In genomic region chr4:128565565-128566186, GRCh38 we compare ENCODE assay signal across 8 cellular contexts.
DNase-seq lines count a peak whose midpoint lies in the region; ATAC-seq, FAIRE-seq and TF ChIP-seq lines count a peak whose summit lies in the region.

No MANE protein-coding gene starts in this region.

- no peak overlapping the region for H3K4me2 ChIP-seq in GM12878 (ENCODE audit: control insufficient read depth, insufficient read depth)

- H3K27ac ChIP-seq in GM12878 (ENCODE audit: control insufficient read depth, insufficient read depth) (no peak overlapping the region), left lung (no peak overlapping the region)

- ATAC-seq in GM12878 (peak; percentile 92), left lung (peak; percentile 76), HG03354 (IDR thresholded peaks at IDR 0.05; ENCODE audit: poor library complexity, severe bottlenecking, unreplicated experiment) (no peak), HG03135 (IDR thresholded peaks at IDR 0.05; ENCODE audit: unreplicated experiment) (no peak)

- H3K9ac ChIP-seq in GM12878 (ENCODE audit: control insufficient read depth, insufficient read depth, low read length), result no peak overlapping the region

- 32% methylated on average over 4 of the region's 4 CpGs for WGBS in GM12878 (ENCODE audit: insufficient coverage, insufficient replicate concordance, low lambda C conversion rate, missing lambda C conversion rate)

- RAD21 ChIA-PET in GM12878 (lab: Charles Lee; ENCODE audit: unreplicated experiment), result interaction anchor here (1.5 kb wide), 1 partner anchor 111 kb away, joined by 6 read pairs; no protein-coding TSS in a partner anchor

- H4K20me1 ChIP-seq in GM12878 (ENCODE audit: control insufficient read depth, insufficient read depth), result no peaks in the 10 kb centered on the region

- POLR2A ChIA-PET in GM10248 (lab: Yijun Ruan, JAX) (no interaction called here), GM12878 (lab: Charles Lee) (no interaction called here)

- no peak overlapping the region for H3K4me3 ChIP-seq in GM12878
- H3K4me3 ChIP-seq in left lung, result no peak overlapping the region

- SMC1A ChIA-PET in GM12878 (lab: Charles Lee; ENCODE audit: uncharacterized antibody, unreplicated experiment), result interaction anchor here (0.5 to 1.7 kb wide), 4 partner anchors 13 to 698 kb away, joined by 3 to 6 read pairs (median 4); no protein-coding TSS in a partner anchor

- peak; percentile 69 for TF ChIP-seq RAD21 in GM12878 (IDR thresholded peaks at IDR 0.05; ENCODE audit: insufficient read depth, low read depth, low read length)

- peak; percentile 20 for DNase-seq in ACHN
- DNase-seq in GM10248 (ENCODE audit: extremely low spot score), result peak; percentile 41
- peak; percentile 55 for DNase-seq in NAMALWA (ENCODE audit: low spot score)
- no peak for DNase-seq in GM12878 (ENCODE audit: low read depth, low spot score)
- DNase-seq in left lung, result peak in 1 of 2 donors; percentile 40
- no peak for DNase-seq in cerebellar nuclear complex (lab: John Stamatoyannopoulos, UW)

- H3K27me3 ChIP-seq in GM12878 (replicated peaks in 1 of 2; ENCODE audit: control insufficient read depth in 2 of 2, insufficient read depth in 2 of 2, low read length in 1 of 2), result no peaks in the 10 kb centered on the region; a peak in 1 of 4 replicates
- H3K27me3 ChIP-seq in left lung, result no peaks in the 10 kb centered on the region

- CTCF ChIA-PET in GM10248 (lab: Yijun Ruan, JAX) (interaction anchor here (0.9 to 3.4 kb wide), 5 partner anchors 9 to 64 kb away, joined by 3 to 19 read pairs (median 3); no protein-coding TSS in a partner anchor), GM12878 (lab: Yijun Ruan, JAX) (interaction anchor here (0.8 to 2.0 kb wide), 8 partner anchors 9 to 258 kb away, joined by 3 to 7 read pairs (median 5); no protein-coding TSS in a partner anchor)

- in situ Hi-C loops in ACHN (cut with HindIII; ENCODE audit: low pct_ligation_motif_present, low pct_unique_long_range_greater_than_20kb, low sequenced_read_pairs), result no loop called here
- in situ Hi-C loops in GM12878 (cut with MboI), result loop anchor here (5.0 kb wide), 1 partner anchor 297 kb away; no protein-coding TSS in a partner anchor

- no peaks in the 10 kb centered on the region for H3K79me2 ChIP-seq in GM12878 (ENCODE audit: control insufficient read depth, insufficient read depth, low read length)

- H3K4me1 ChIP-seq in GM12878 (ENCODE audit: control insufficient read depth, insufficient read depth, low read length), result no peaks in the 10 kb centered on the region
- H3K4me1 ChIP-seq in left lung, result peaks cover 2 to 17% of the 10 kb centered on the region in 2 donors

- no peak for FAIRE-seq in GM12878 (lab: Jason Lieb, UNC)

- H3K36me3 ChIP-seq in GM12878 (ENCODE audit: control insufficient read depth in 2 of 2, insufficient read depth in 2 of 2, low read length in 1 of 2) (no peaks in the 10 kb centered on the region), left lung (no peaks in the 10 kb centered on the region)

- no peak for TF ChIP-seq POLR2A in GM12878 (IDR thresholded peaks at IDR 0.05; ENCODE audit: low read depth, low read length)

- TF ChIP-seq CTCF in GM10248 (IDR thresholded peaks at IDR 0.05; ENCODE audit: control extremely low read depth, extremely low read depth, low read depth, missing control alignments) (peak; percentile 57), GM12878 (IDR thresholded peaks at IDR 0.05 in 2 of 3, conservative IDR thresholded peaks at IDR 0.05 in 1 of 3; ENCODE audit: control insufficient read depth in 2 of 3, extremely low read depth in 1 of 3, insufficient read depth in 1 of 3, low read depth in 3 of 3, low read length in 3 of 3) (peak; percentile 49 to 71 (median 55)), left lung (IDR thresholded peaks at IDR 0.05) (peak in 1 of 2 donors; percentile 42)

- intact Hi-C loops in GM12878 (cut with micrococcal nuclease; ENCODE audit: unreplicated experiment), result loop anchor here (2.0 to 5.0 kb wide), 2 partner anchors 227 to 243 kb away; partner anchors contain the start of gene JADE1
- intact Hi-C loops in left lung (cut with DNase I), result loop anchor here in 1 of 2 donors (10.0 kb wide), 1 partner anchor 111 kb away; no protein-coding TSS in a partner anchor

- no TSS peak for BruUV-seq in GM12878 (replicated peaks; lab: Mats Ljungman, UMichigan)

- no peak for TF ChIP-seq EP300 in GM12878 (IDR thresholded peaks at IDR 0.05; ENCODE audit: borderline replicate concordance in 1 of 2, control insufficient read depth in 1 of 2, low read depth in 2 of 2, low read length in 2 of 2)

- H3K9me3 ChIP-seq in GM12878 (replicated peaks; ENCODE audit: control insufficient read depth, insufficient read depth, low read length) (no peaks in the 10 kb centered on the region), left lung (no peaks in the 10 kb centered on the region)

- H2AFZ ChIP-seq in GM12878 (ENCODE audit: control insufficient read depth, low read depth, low read length), result no peak overlapping the region

TF ChIP-seq in GM12878, 131 proteins besides CTCF, POLR2A, EP300 and RAD21:
- TF ChIP-seq ATF7 (IDR thresholded peaks at IDR 0.05; ENCODE audit: low read depth), result no peak
- TF ChIP-seq MTA2 (IDR thresholded peaks at IDR 0.05; ENCODE audit: low read depth), result no peak
- no peak for TF ChIP-seq FOXM1 (IDR thresholded peaks at IDR 0.05; ENCODE audit: low read depth, low read length)
- TF ChIP-seq SMC3 (IDR thresholded peaks at IDR 0.05; ENCODE audit: borderline replicate concordance, low read length), result peak; percentile 53; the same call in 1 of the 2 replicates
- TF ChIP-seq, protein P1, sequence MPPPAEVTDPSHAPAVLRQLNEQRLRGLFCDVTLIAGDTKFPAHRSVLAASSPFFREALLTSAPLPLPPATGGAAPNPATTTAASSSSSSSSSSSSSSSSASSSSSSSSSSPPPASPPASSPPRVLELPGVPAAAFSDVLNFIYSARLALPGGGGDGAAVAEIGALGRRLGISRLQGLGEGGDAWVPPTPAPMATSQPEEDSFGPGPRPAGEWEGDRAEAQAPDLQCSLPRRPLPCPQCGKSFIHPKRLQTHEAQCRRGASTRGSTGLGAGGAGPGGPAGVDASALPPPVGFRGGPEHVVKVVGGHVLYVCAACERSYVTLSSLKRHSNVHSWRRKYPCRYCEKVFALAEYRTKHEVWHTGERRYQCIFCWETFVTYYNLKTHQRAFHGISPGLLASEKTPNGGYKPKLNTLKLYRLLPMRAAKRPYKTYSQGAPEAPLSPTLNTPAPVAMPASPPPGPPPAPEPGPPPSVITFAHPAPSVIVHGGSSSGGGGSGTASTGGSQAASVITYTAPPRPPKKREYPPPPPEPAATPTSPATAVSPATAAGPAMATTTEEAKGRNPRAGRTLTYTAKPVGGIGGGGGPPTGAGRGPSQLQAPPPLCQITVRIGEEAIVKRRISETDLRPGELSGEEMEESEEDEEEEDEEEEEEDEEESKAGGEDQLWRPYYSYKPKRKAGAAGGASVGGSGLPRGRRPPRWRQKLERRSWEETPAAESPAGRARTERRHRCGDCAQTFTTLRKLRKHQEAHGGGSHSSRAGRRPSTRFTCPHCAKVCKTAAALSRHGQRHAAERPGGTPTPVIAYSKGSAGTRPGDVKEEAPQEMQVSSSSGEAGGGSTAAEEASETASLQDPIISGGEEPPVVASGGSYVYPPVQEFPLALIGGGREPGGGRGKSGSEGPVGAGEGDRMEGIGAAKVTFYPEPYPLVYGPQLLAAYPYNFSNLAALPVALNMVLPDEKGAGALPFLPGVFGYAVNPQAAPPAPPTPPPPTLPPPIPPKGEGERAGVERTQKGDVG (CRISPR knock-in tag; IDR thresholded peaks at IDR 0.05), result no peak
- TF ChIP-seq, protein P2, sequence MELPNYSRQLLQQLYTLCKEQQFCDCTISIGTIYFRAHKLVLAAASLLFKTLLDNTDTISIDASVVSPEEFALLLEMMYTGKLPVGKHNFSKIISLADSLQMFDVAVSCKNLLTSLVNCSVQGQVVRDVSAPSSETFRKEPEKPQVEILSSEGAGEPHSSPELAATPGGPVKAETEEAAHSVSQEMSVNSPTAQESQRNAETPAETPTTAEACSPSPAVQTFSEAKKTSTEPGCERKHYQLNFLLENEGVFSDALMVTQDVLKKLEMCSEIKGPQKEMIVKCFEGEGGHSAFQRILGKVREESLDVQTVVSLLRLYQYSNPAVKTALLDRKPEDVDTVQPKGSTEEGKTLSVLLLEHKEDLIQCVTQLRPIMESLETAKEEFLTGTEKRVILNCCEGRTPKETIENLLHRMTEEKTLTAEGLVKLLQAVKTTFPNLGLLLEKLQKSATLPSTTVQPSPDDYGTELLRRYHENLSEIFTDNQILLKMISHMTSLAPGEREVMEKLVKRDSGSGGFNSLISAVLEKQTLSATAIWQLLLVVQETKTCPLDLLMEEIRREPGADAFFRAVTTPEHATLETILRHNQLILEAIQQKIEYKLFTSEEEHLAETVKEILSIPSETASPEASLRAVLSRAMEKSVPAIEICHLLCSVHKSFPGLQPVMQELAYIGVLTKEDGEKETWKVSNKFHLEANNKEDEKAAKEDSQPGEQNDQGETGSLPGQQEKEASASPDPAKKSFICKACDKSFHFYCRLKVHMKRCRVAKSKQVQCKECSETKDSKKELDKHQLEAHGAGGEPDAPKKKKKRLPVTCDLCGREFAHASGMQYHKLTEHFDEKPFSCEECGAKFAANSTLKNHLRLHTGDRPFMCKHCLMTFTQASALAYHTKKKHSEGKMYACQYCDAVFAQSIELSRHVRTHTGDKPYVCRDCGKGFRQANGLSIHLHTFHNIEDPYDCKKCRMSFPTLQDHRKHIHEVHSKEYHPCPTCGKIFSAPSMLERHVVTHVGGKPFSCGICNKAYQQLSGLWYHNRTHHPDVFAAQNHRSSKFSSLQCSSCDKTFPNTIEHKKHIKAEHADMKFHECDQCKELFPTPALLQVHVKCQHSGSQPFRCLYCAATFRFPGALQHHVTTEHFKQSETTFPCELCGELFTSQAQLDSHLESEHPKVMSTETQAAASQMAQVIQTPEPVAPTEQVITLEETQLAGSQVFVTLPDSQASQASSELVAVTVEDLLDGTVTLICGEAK (IDR thresholded peaks at IDR 0.05; ENCODE audit: borderline replicate concordance), result no peak

Comparison
In these comparisons a context has a peak if more than half of its experiments do, and no peak if none do; other contexts are left out.
1. DNase-seq: peak in ACHN (single experiment), GM10248 (single experiment) and NAMALWA (single experiment); none in GM12878 (single experiment) and cerebellar nuclear complex (0 of 2).
2. ATAC-seq: peak in GM12878 (single experiment) and left lung (single experiment); none in HG03354 (single experiment) and HG03135 (single experiment).